In genomic region chr9:68710082-68710481, GRCh38 we compare ENCODE assay signal across 23 cellular contexts. TPM values are rescaled to one million over a fixed set of nuclear protein-coding genes. Genes with fewer than 3 reads are reported as not detected.
DNase-seq lines count a peak whose midpoint lies in the region; ATAC-seq, FAIRE-seq and TF ChIP-seq lines count a peak whose summit lies in the region.
"Had no signal": no experiment of that assay in that cellular context is flagged by ENCODE, and none has a peak within 500 bp of the region (broad histone marks: within the 10 kb centered on the region; RNA-seq: fewer than 3 reads in every experiment).

No MANE protein-coding gene starts in this region.

- in situ Hi-C loops in GM12878 (cut with MboI) = no loop called here

- DNase-seq in left ventricle myocardium inferior (no peak), cardiac septum (ENCODE audit: low spot score) (no peak), GM12878 (ENCODE audit: low read depth, low spot score) (no peak), stomach (no peak), endothelial cell (ENCODE audit: low spot score) (no peak)
- DNase-seq in activated CD4-positive, alpha-beta T cell treated with anti-CD3 and anti-CD28 coated beads for 48 hours = no peak
- DNase-seq: CD4-positive, CD25-positive, alpha-beta regulatory T cell; CD8-positive, alpha-beta memory T cell; COR-L47; DMS 273 treated with DMSO at 0.1 percent for 48 hours; DND-41; EL; GM23248; IMR-90 had no signal

- 94% methylated on average over 1 of the region's 1 CpG for WGBS in GM12878 (ENCODE audit: insufficient coverage, insufficient replicate concordance, low lambda C conversion rate, missing lambda C conversion rate)
- 14 to 45% (median 37%) methylated on average over 1 of the region's 1 CpG for WGBS in stomach, 5 donors

- no peak for ATAC-seq in GM12878

- BruUV-seq in GM12878 (replicated peaks; lab: Mats Ljungman, UMichigan) = no TSS peak

- H3K9me3 Mint-ChIP-seq in endothelial cell (ENCODE audit: unreplicated experiment) = no peaks in the 10 kb centered on the region
- H3K9me3 Mint-ChIP-seq: CD8-positive, alpha-beta memory T cell had no signal

- peak overlapping the region; percentile 44 for H3K4me2 ChIP-seq in Loucy (ENCODE audit: low read depth, low read length, poor library complexity, severe bottlenecking)
- H3K4me2 ChIP-seq in GM12878 (ENCODE audit: control insufficient read depth, insufficient read depth) = peak overlapping the region; percentile 75; the same call in 1 of the 2 replicates
- H3K4me2 ChIP-seq: BLaER1 treated with 17β-estradiol and CSF1 and Interleukin-3, amounts not matched to agents 10 nM and 100 nM had no signal

- H3K79me2 ChIP-seq in Loucy (ENCODE audit: insufficient read depth, low read length) (peaks cover 18% of the 10 kb centered on the region; the same call in 1 of the 2 replicates), GM12878 (ENCODE audit: control insufficient read depth, insufficient read depth, low read length) (peaks cover 49% of the 10 kb centered on the region)

- TF ChIP-seq CTCF in left ventricle myocardium inferior (IDR thresholded peaks at IDR 0.05; ENCODE audit: borderline replicate concordance) (no peak), Loucy (conservative IDR thresholded peaks at IDR 0.05; ENCODE audit: low read length) (no peak), GM12878 (IDR thresholded peaks at IDR 0.05 in 2 of 3, conservative IDR thresholded peaks at IDR 0.05 in 1 of 3; ENCODE audit: control insufficient read depth in 2 of 3, extremely low read depth in 1 of 3, insufficient read depth in 1 of 3, low read depth in 3 of 3, low read length in 3 of 3) (no peak), stomach (IDR thresholded peaks at IDR 0.05) (no peak), endothelial cell (IDR thresholded peaks at IDR 0.05; ENCODE audit: unreplicated experiment) (no peak)

- H3K9me2 ChIP-seq in Loucy (replicated peaks; ENCODE audit: low read depth, low read length) = no peaks in the 10 kb centered on the region

- FAIRE-seq in GM12878 (lab: Jason Lieb, UNC) = no peak
- FAIRE-seq: GM12891, HTR-8/SVneo had no signal

- no peak for TF ChIP-seq RAD21 in GM12878 (IDR thresholded peaks at IDR 0.05; ENCODE audit: insufficient read depth, low read depth, low read length)

- POLR2A ChIA-PET in GM12878 (lab: Charles Lee) = interaction anchor here (0.6 kb wide), 1 partner anchor 36 kb away, joined by 3 read pairs; no protein-coding TSS in a partner anchor

- SMC1A ChIA-PET in GM12878 (lab: Charles Lee; ENCODE audit: uncharacterized antibody, unreplicated experiment) = interaction anchor here (1.0 to 1.8 kb wide), 4 partner anchors 13 to 134 kb away, joined by 3 to 5 read pairs (median 3); no protein-coding TSS in a partner anchor

- no peak for TF ChIP-seq EP300 in GM12878 (IDR thresholded peaks at IDR 0.05; ENCODE audit: borderline replicate concordance in 1 of 2, control insufficient read depth in 1 of 2, low read depth in 2 of 2, low read length in 2 of 2)
- no peak for TF ChIP-seq EP300 in stomach (IDR thresholded peaks at IDR 0.05)

- no peak overlapping the region for H3K4me3 Mint-ChIP-seq in endothelial cell (ENCODE audit: unreplicated experiment)
- H3K4me3 Mint-ChIP-seq: CD4-positive, CD25-positive, alpha-beta regulatory T cell; CD8-positive, alpha-beta memory T cell had no signal

- H4K20me1 ChIP-seq in Loucy (ENCODE audit: insufficient read depth, low read length, poor library complexity, severe bottlenecking) = no peaks in the 10 kb centered on the region
- no peaks in the 10 kb centered on the region for H4K20me1 ChIP-seq in GM12878 (ENCODE audit: control insufficient read depth, insufficient read depth)
- H4K20me1 ChIP-seq: BLaER1 treated with 17β-estradiol and CSF1 and Interleukin-3, amounts not matched to agents 10 nM and 100 nM had no signal

- H3K9me3 ChIP-seq in left ventricle myocardium inferior (replicated peaks) (no peaks in the 10 kb centered on the region), Loucy (ENCODE audit: insufficient read depth, low read depth, low read length) (no peaks in the 10 kb centered on the region), GM12878 (replicated peaks; ENCODE audit: control insufficient read depth, insufficient read depth, low read length) (no peaks in the 10 kb centered on the region; the same call in 2 of the 3 replicates), stomach (no peaks in the 10 kb centered on the region)
- H3K9me3 ChIP-seq: BLaER1 treated with 17β-estradiol and CSF1 and Interleukin-3, amounts not matched to agents 10 nM and 100 nM; HAP-1 had no signal

- H3K27me3 Mint-ChIP-seq in endothelial cell (ENCODE audit: unreplicated experiment) = peaks cover 4% of the 10 kb centered on the region
- H3K27me3 Mint-ChIP-seq: B cell had no signal

- no peak overlapping the region for H3K27ac Mint-ChIP-seq in endothelial cell (ENCODE audit: unreplicated experiment)
- H3K27ac Mint-ChIP-seq: CD4-positive, CD25-positive, alpha-beta regulatory T cell; CD8-positive, alpha-beta memory T cell had no signal

- no peaks in the 10 kb centered on the region for H3K36me3 ChIP-seq in left ventricle myocardium inferior
- no peaks in the 10 kb centered on the region for H3K36me3 ChIP-seq in Loucy (ENCODE audit: insufficient read depth, low read length)
- no peaks in the 10 kb centered on the region; a peak in 1 of 4 replicates for H3K36me3 ChIP-seq in GM12878 (ENCODE audit: control insufficient read depth in 2 of 2, insufficient read depth in 2 of 2, low read length in 1 of 2)
- no peaks in the 10 kb centered on the region for H3K36me3 ChIP-seq in stomach
- H3K36me3 ChIP-seq: BLaER1 treated with 17β-estradiol and CSF1 and Interleukin-3, amounts not matched to agents 10 nM and 100 nM; HAP-1 had no signal

- H2AFZ ChIP-seq in Loucy (ENCODE audit: low read length) (no peak overlapping the region), GM12878 (ENCODE audit: control insufficient read depth, low read depth, low read length) (no peak overlapping the region)
- H2AFZ ChIP-seq: GM23248 had no signal

- intact Hi-C loops in left ventricle myocardium inferior (cut with micrococcal nuclease) = no loop called here
- intact Hi-C loops in cardiac septum (cut with DNase I) = no loop called here
- intact Hi-C loops in GM12878 (cut with micrococcal nuclease; ENCODE audit: unreplicated experiment) = no loop called here
- intact Hi-C loops in stomach (cut with DNase I; ENCODE audit: low total_unique reads) = no loop called here

- no peaks in the 10 kb centered on the region for H3F3A ChIP-seq in Loucy (ENCODE audit: low read depth)

- H3K27ac ChIP-seq in left ventricle myocardium inferior (replicated peaks) = peak overlapping the region; percentile 67
- H3K27ac ChIP-seq in GM12878 (ENCODE audit: control insufficient read depth, insufficient read depth) = no peak overlapping the region
- peak overlapping the region in 3 of 5 donors; percentile 15 to 70 (median 36) for H3K27ac ChIP-seq in stomach
- H3K27ac ChIP-seq: BLaER1 treated with 17β-estradiol and CSF1 and Interleukin-3, amounts not matched to agents 10 nM and 100 nM; GM23248 had no signal

- RAD21 ChIA-PET in GM12878 (lab: Charles Lee; ENCODE audit: unreplicated experiment) = interaction anchor here (1.2 kb wide), 1 partner anchor 19 kb away, joined by 3 read pairs; no protein-coding TSS in a partner anchor

- CTCF ChIA-PET in GM12878 (lab: Yijun Ruan, JAX) = interaction anchor here (1.4 to 1.8 kb wide), 2 partner anchors 13 to 274 kb away, joined by 4 read pairs; no protein-coding TSS in a partner anchor

- H3K4me3 ChIP-seq in left ventricle myocardium inferior (peak overlapping the region; percentile 18), Loucy (ENCODE audit: low read length, poor library complexity, severe bottlenecking) (peak overlapping the region; percentile 18), GM12878 (no peak overlapping the region), stomach (no peak overlapping the region)
- H3K4me3 ChIP-seq: BLaER1 treated with 17β-estradiol and CSF1 and Interleukin-3, amounts not matched to agents 10 nM and 100 nM; GM23248; HAP-1 had no signal

- H3K27me3 ChIP-seq in left ventricle myocardium inferior (ENCODE audit: low read depth) (peaks cover 14% of the 10 kb centered on the region), Loucy (ENCODE audit: insufficient read depth, low read length, poor library complexity, severe bottlenecking) (no peaks in the 10 kb centered on the region), GM12878 (replicated peaks in 1 of 2; ENCODE audit: control insufficient read depth in 2 of 2, insufficient read depth in 2 of 2, low read length in 1 of 2) (no peaks in the 10 kb centered on the region), stomach (peaks cover 0 to 39% (median 0%) of the 10 kb centered on the region in 3 donors)

- H3K9ac ChIP-seq in Loucy (ENCODE audit: low read depth, low read length, poor library complexity, severe bottlenecking) = no peak overlapping the region
- no peak overlapping the region for H3K9ac ChIP-seq in GM12878 (ENCODE audit: control insufficient read depth, insufficient read depth, low read length)
- H3K9ac ChIP-seq: BLaER1 treated with 17β-estradiol and CSF1 and Interleukin-3, amounts not matched to agents 10 nM and 100 nM; GM23248 had no signal

- peaks cover 11% of the 10 kb centered on the region for H3K4me1 Mint-ChIP-seq in endothelial cell (ENCODE audit: unreplicated experiment)

- no peaks in the 10 kb centered on the region for H3K36me3 Mint-ChIP-seq in endothelial cell (ENCODE audit: low read depth, unreplicated experiment)
- H3K36me3 Mint-ChIP-seq: CD4-positive, CD25-positive, alpha-beta regulatory T cell; CD8-positive, alpha-beta memory T cell had no signal

- TF ChIP-seq POLR2A in GM12878 (IDR thresholded peaks at IDR 0.05; ENCODE audit: low read depth, low read length) (no peak), stomach (IDR thresholded peaks at IDR 0.05) (no peak)

- H3K4me1 ChIP-seq in left ventricle myocardium inferior = peaks cover 68% of the 10 kb centered on the region
- peaks cover 47% of the 10 kb centered on the region for H3K4me1 ChIP-seq in Loucy (ENCODE audit: insufficient read depth, low read length, poor library complexity, severe bottlenecking)
- peaks cover 26% of the 10 kb centered on the region for H3K4me1 ChIP-seq in GM12878 (ENCODE audit: control insufficient read depth, insufficient read depth, low read length)
- peaks cover 9 to 45% (median 24%) of the 10 kb centered on the region in 4 donors for H3K4me1 ChIP-seq in stomach
- H3K4me1 ChIP-seq: HAP-1 had no signal

RNA-seq across cellular contexts. Expression of gene PIP5K1B, which starts 5.0 kb away (rescaled TPM):
- total RNA-seq in left ventricle myocardium inferior (71.9 TPM), cardiac septum (27.1 TPM), GM12878 (2014; rRNA removed) (10.2 and 10.4 TPM in 2 replicates), GM12878 (2014; rRNA removed; fragmentation: Illumina TruSeq; extraction: Trizol) (12.5 and 13.5 TPM in 2 replicates), GM12878 (2021) (14.5 and 16.2 TPM in 2 replicates), stomach (10 to 100 TPM in 4 of 5 donors, 1 to 10 TPM in 1; 2.3 to 33.8 (median 20.1) TPM), endothelial cell (ENCODE audit: unreplicated experiment) (1.8 TPM)
- total RNA-seq in GM12878 (2013; cell fraction: nucleolus; rRNA removed) = 58.8 and 60.2 TPM in 2 replicates
- 6.0 TPM for polyA plus RNA-seq in GM12878 (2011; ENCODE audit: low read depth)
- polyA plus RNA-seq in GM12878 (2011; rRNA removed) (16.3 and 18.2 TPM in 2 replicates), GM12878 (2014; fragmentation: Illumina TruSeq; extraction: Trizol) (15.1 and 19.9 TPM in 2 replicates), GM12878 (2014; fragmentation: Nextera tagmentation; extraction: Ambion mirVana) (10 to 100 TPM in 1 of 2 experiments, 1 to 10 TPM in 1; 6.8 to 10.9 TPM), GM12878 (2014; rRNA removed) (8.7 and 9.7 TPM in 2 replicates), GM12878 (2016; fragmentation: Nextera tagmentation; extraction: Ambion mirVana) (1 to 10 TPM; 8.2 to 9.7 TPM), stomach (10 to 100 TPM in 1 of 3 donors, 1 to 10 TPM in 2; 3.2 to 27.2 (median 8.0) TPM)
- 9.2 and 11.8 TPM in 2 replicates for polyA plus RNA-seq in GM12878 (2011; cell fraction: cytosol; rRNA removed)
- polyA plus RNA-seq in GM12878 (2011; cell fraction: nucleus; rRNA removed) = 10.3 and 12.1 TPM in 2 replicates
- polyA plus RNA-seq in GM12878 (2012) = 5.7 and 6.0 TPM in 2 replicates
- polyA minus RNA-seq in GM12878 (2011; rRNA and poly(A)+ RNA removed) = 22.6 and 31.5 TPM in 2 replicates
- polyA minus RNA-seq in GM12878 (2011; cell fraction: cytosol; rRNA and poly(A)+ RNA removed) = 4.9 and 5.4 TPM in 2 replicates
- polyA minus RNA-seq in GM12878 (2011; cell fraction: nucleus; rRNA and poly(A)+ RNA removed) = 42.6 and 75.8 TPM in 2 replicates
- total RNA-seq: A172, G401, GM23248, H4, IMR-90 had no signal
- polyA plus RNA-seq: CD8-positive, alpha-beta memory T cell; GM23248; IMR-90 had no signal

Comparison
In these comparisons a context has a peak if more than half of its experiments do, and no peak if none do; other contexts are left out.
1. H3K4me3 ChIP-seq: peak in left ventricle myocardium inferior (single experiment) and Loucy (single experiment); none in GM12878 (single experiment) and stomach (0 of 4).